ENCODE assay signal across 19 cellular contexts in genomic region chr5:72386639-72387038, GRCh38.
A peak's percentile ranks its signal among the peaks of the same experiment; 100 is the strongest.
DNase-seq lines count a peak whose midpoint lies in the region; ATAC-seq, FAIRE-seq and TF ChIP-seq lines count a peak whose summit lies in the region.
"Had no signal": no experiment of that assay in that cellular context is flagged by ENCODE, and none has a peak within 500 bp of the region (broad histone marks: within the 10 kb centered on the region; RNA-seq: fewer than 3 reads in every experiment).

No MANE protein-coding gene starts in this region.

- H3K4me1 Mint-ChIP-seq in HFFc6 (ENCODE audit: low read depth), result peaks cover 79% of the 10 kb centered on the region

- ATAC-seq in A549, result no peak
- peak; percentile 67 for ATAC-seq in left lung
- no peak for ATAC-seq in HG02981 (IDR thresholded peaks at IDR 0.05; ENCODE audit: unreplicated experiment)
- ATAC-seq: activated CD8-positive, alpha-beta T cell treated with anti-CD3 and anti-CD28 coated beads for 36 hours; HCT116 had no signal

- H3K9me3 Mint-ChIP-seq in HFFc6, result no peaks in the 10 kb centered on the region
- H3K9me3 Mint-ChIP-seq: activated CD8-positive, alpha-beta T cell treated with anti-CD3 and anti-CD28 coated beads for 36 hours had no signal

- FAIRE-seq in A549 (lab: Jason Lieb, UNC), result no peak
- FAIRE-seq: GM19239 had no signal

- H3K27ac ChIP-seq in A549 (peak overlapping the region; percentile 69 to 85), PC-9 (peak overlapping the region; percentile 93), left lung (no peak overlapping the region)
- H3K27ac ChIP-seq: hepatocyte, VCaP had no signal

- no peak for DNase-seq in A549 (ENCODE audit: low read depth in 1 of 2, low spot score in 1 of 2)
- no peak for DNase-seq in HFFc6
- DNase-seq in PC-9, result no peak
- DNase-seq in left lung, result no peak
- no peak for DNase-seq in islet precursor cell
- DNase-seq in NCI-H1048 (lab: John Stamatoyannopoulos, UW), result no peak
- DNase-seq in HAP-1 (ENCODE audit: low spot score in 2 of 2), result no peak
- DNase-seq: activated CD8-positive, alpha-beta T cell treated with anti-CD3 and anti-CD28 coated beads for 36 hours; caudate nucleus; effector CD8-positive, alpha-beta T cell; NCI-H1930; NCI-H446; sigmoid colon; stimulated activated CD4-positive, alpha-beta T cell treated with anti-CD3 and anti-CD28 coated beads, Interleukin-4, amount 100 ng/mL, for 1 hour had no signal

- no peak for TF ChIP-seq POLR2A in A549 (IDR thresholded peaks at IDR 0.05; ENCODE audit: low read length)

- 0 out of 2 replicates have a peak, but pooled peaks cover 3% of the 10 kb centered on the region for H3K36me3 Mint-ChIP-seq in HFFc6 (ENCODE audit: low read depth)

- H3K27me3 ChIP-seq in PC-9 (ENCODE audit: insufficient read depth, low read depth) (no peaks in the 10 kb centered on the region), left lung (no peaks in the 10 kb centered on the region), HAP-1 (ENCODE audit: low read depth) (peaks cover 9% of the 10 kb centered on the region)
- H3K27me3 ChIP-seq: hepatocyte, sigmoid colon had no signal

- no peaks in the 10 kb centered on the region for H3K27me3 Mint-ChIP-seq in HFFc6 (ENCODE audit: insufficient read depth)
- H3K27me3 Mint-ChIP-seq: activated CD8-positive, alpha-beta T cell treated with anti-CD3 and anti-CD28 coated beads for 36 hours had no signal

- intact Hi-C loops in PC-9 (cut with micrococcal nuclease; ENCODE audit: unreplicated experiment) (no loop called here), left lung (cut with DNase I) (no loop called here)

- H3K9me2 ChIP-seq in PC-9 (ENCODE audit: insufficient read depth), result no peaks in the 10 kb centered on the region

- H3K9me3 ChIP-seq in A549 (no peaks in the 10 kb centered on the region), PC-9 (ENCODE audit: insufficient read depth, low read depth) (no peaks in the 10 kb centered on the region), left lung (no peaks in the 10 kb centered on the region), HAP-1 (no peaks in the 10 kb centered on the region)
- H3K9me3 ChIP-seq: sigmoid colon had no signal

- no peak for TF ChIP-seq RAD21 in A549 (conservative IDR thresholded peaks at IDR 0.05 in 1 of 2, IDR thresholded peaks at IDR 0.05 in 1 of 2)

- BruUV-seq in PC-9 (replicated peaks; lab: Mats Ljungman, UMichigan), result no TSS peak

- POLR2A ChIA-PET in A549 (lab: Yijun Ruan, JAX), result no interaction called here
- POLR2A ChIA-PET in PC-9 (lab: Charles Lee; ENCODE audit: unreplicated experiment), result no interaction called here

- H2AFZ ChIP-seq in PC-9, result peak overlapping the region; percentile 31; the same call in 1 of the 2 replicates
- H2AFZ ChIP-seq: hepatocyte had no signal

- H3K27ac Mint-ChIP-seq in HFFc6, result peak overlapping the region; percentile 62
- H3K27ac Mint-ChIP-seq: activated CD8-positive, alpha-beta T cell treated with anti-CD3 and anti-CD28 coated beads for 36 hours had no signal

- peaks cover 37% of the 10 kb centered on the region for H3K4me1 ChIP-seq in A549
- peaks cover 39% of the 10 kb centered on the region for H3K4me1 ChIP-seq in PC-9 (replicated peaks; ENCODE audit: insufficient read depth)
- no peaks in the 10 kb centered on the region for H3K4me1 ChIP-seq in left lung
- no peaks in the 10 kb centered on the region for H3K4me1 ChIP-seq in HAP-1

- H3K4me2 ChIP-seq in A549 (peak overlapping the region; percentile 1; the same call in 1 of the 3 replicates), PC-9 (no peak overlapping the region)
- H3K4me2 ChIP-seq: hepatocyte had no signal

- WGBS in A549 (ENCODE audit: missing lambda C conversion rate), result 89% methylated on average over 1 of the region's 1 CpG

- no peak overlapping the region for H3K4me3 Mint-ChIP-seq in HFFc6
- H3K4me3 Mint-ChIP-seq: activated CD8-positive, alpha-beta T cell treated with anti-CD3 and anti-CD28 coated beads for 36 hours had no signal

- CTCF ChIA-PET in A549 (lab: Yijun Ruan, JAX) (interaction anchor here (3.8 kb wide), 1 partner anchor 20 kb away, joined by 13 read pairs; no protein-coding TSS in a partner anchor), PC-9 (lab: Charles Lee) (no interaction called here)

- no peaks in the 10 kb centered on the region for H4K20me1 ChIP-seq in PC-9 (ENCODE audit: insufficient read depth)

- no peak for TF ChIP-seq CTCF in A549 (IDR thresholded peaks at IDR 0.05)
- TF ChIP-seq CTCF in HFFc6 (IDR thresholded peaks at IDR 0.05), result no peak
- TF ChIP-seq CTCF in PC-9 (conservative IDR thresholded peaks at IDR 0.05), result no peak
- TF ChIP-seq CTCF in left lung (IDR thresholded peaks at IDR 0.05), result no peak

- no peak overlapping the region for H3K4me3 ChIP-seq in A549
- no peak overlapping the region for H3K4me3 ChIP-seq in PC-9
- no peak overlapping the region for H3K4me3 ChIP-seq in left lung
- no peak overlapping the region for H3K4me3 ChIP-seq in HAP-1
- H3K4me3 ChIP-seq: hepatocyte, sigmoid colon had no signal

- H3K36me3 ChIP-seq in PC-9 (ENCODE audit: low read depth), result no peaks in the 10 kb centered on the region
- H3K36me3 ChIP-seq in left lung, result no peaks in the 10 kb centered on the region
- no peaks in the 10 kb centered on the region for H3K36me3 ChIP-seq in HAP-1 (replicated peaks)
- H3K36me3 ChIP-seq: sigmoid colon had no signal

- peaks cover 16% of the 10 kb centered on the region; the same call in 1 of the 2 replicates for H3F3A ChIP-seq in PC-9 (ENCODE audit: insufficient read depth, low read depth)

- in situ Hi-C loops in HAP-1 (cut with MboI; ENCODE audit: low sequenced_read_pairs), result no loop called here

- TF ChIP-seq EP300 in A549 (IDR thresholded peaks at IDR 0.05), result no peak

- H3K79me2 ChIP-seq in PC-9 (ENCODE audit: low read depth), result no peaks in the 10 kb centered on the region
- H3K79me2 ChIP-seq: hepatocyte had no signal

TF ChIP-seq in A549, 52 proteins besides CTCF, POLR2A, EP300 and RAD21 (continues in another document):
- TF ChIP-seq NPAS2 (CRISPR knock-in tag; IDR thresholded peaks at IDR 0.05; ENCODE audit: borderline replicate concordance) (no peak), ZNF302 (CRISPR knock-in tag; IDR thresholded peaks at IDR 0.05) (no peak), ESRRA (IDR thresholded peaks at IDR 0.05; ENCODE audit: borderline replicate concordance, low read length) (no peak), HOXB5 (CRISPR knock-in tag; IDR thresholded peaks at IDR 0.05) (no peak), SREBF2 (IDR thresholded peaks at IDR 0.05) (no peak), REST (IDR thresholded peaks at IDR 0.05) (no peak), CEBPB (IDR thresholded peaks at IDR 0.05) (no peak), HMGXB4 (CRISPR knock-in tag; IDR thresholded peaks at IDR 0.05; ENCODE audit: borderline replicate concordance) (no peak), ZFP36 (IDR thresholded peaks at IDR 0.05; ENCODE audit: borderline replicate concordance, partially characterized antibody) (no peak), MAZ (IDR thresholded peaks at IDR 0.05; ENCODE audit: borderline replicate concordance, low read depth, low read length) (no peak)
- TF ChIP-seq, protein P1, sequence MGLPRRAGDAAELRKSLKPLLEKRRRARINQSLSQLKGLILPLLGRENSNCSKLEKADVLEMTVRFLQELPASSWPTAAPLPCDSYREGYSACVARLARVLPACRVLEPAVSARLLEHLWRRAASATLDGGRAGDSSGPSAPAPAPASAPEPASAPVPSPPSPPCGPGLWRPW (IDR thresholded peaks at IDR 0.05), result no peak
- TF ChIP-seq, protein P2, sequence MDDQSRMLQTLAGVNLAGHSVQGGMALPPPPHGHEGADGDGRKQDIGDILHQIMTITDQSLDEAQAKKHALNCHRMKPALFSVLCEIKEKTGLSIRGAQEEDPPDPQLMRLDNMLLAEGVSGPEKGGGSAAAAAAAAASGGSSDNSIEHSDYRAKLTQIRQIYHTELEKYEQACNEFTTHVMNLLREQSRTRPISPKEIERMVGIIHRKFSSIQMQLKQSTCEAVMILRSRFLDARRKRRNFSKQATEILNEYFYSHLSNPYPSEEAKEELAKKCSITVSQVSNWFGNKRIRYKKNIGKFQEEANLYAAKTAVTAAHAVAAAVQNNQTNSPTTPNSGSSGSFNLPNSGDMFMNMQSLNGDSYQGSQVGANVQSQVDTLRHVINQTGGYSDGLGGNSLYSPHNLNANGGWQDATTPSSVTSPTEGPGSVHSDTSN (IDR thresholded peaks at IDR 0.05), result no peak

Comparison
In these comparisons a context has a peak if more than half of its experiments do, and no peak if none do; other contexts are left out.
1. H3K27ac ChIP-seq: peak in A549 (2 of 2) and PC-9 (single experiment); none in left lung (0 of 2).